29 cellular contexts compared by ENCODE assay signal in genomic region chr22:39734866-39735265, GRCh38.
"Had no signal": no experiment of that assay in that cellular context is flagged by ENCODE, and none has a peak within 500 bp of the region (broad histone marks: within the 10 kb centered on the region; RNA-seq: fewer than 3 reads in every experiment).

No MANE protein-coding gene starts in this region.

- H3K4me3 Mint-ChIP-seq: naive B cell; naive thymus-derived CD8-positive, alpha-beta T cell; nephron progenitor cell; neural crest cell; stimulated activated effector memory CD8-positive, alpha-beta T cell treated with anti-CD3 and anti-CD28 coated beads, Interleukin-12 subunit alpha, Interleukin-12 subunit beta, amount 100 ng/mL, for 72 hours; stimulated activated naive B cell treated with anti-CD40 and anti-IgM and Interleukin-4, amounts not matched to agents 10 μg/mL and 1 μg/mL and 100 μg/mL, for 72 hours; stimulated activated naive CD8-positive, alpha-beta T cell treated with anti-CD3 and anti-CD28 coated beads, Interleukin-15, Interleukin-2, amounts not matched to agents 100 ng/mL and 50 ng/mL, for 24 hours had no signal

- H2AFZ ChIP-seq: parathyroid adenoma had no signal

- H3K27ac Mint-ChIP-seq: naive thymus-derived CD8-positive, alpha-beta T cell; nephron progenitor cell; progenitor cell of endocrine pancreas; stimulated activated effector memory CD8-positive, alpha-beta T cell treated with anti-CD3 and anti-CD28 coated beads, Interleukin-12 subunit alpha, Interleukin-12 subunit beta, amount 100 ng/mL, for 72 hours; stimulated activated naive B cell treated with anti-CD40 and anti-IgM and Interleukin-4, amounts not matched to agents 10 μg/mL and 1 μg/mL and 100 μg/mL, for 72 hours; stimulated activated naive CD8-positive, alpha-beta T cell treated with anti-CD3 and anti-CD28 coated beads, Interleukin-15, Interleukin-2, amounts not matched to agents 100 ng/mL and 50 ng/mL, for 24 hours had no signal

- FAIRE-seq: small intestine had no signal

- H3K27me3 ChIP-seq: ovary, right lobe of liver, thyroid gland, tibial nerve, upper lobe of left lung, uterus had no signal

- ATAC-seq: naive thymus-derived CD8-positive, alpha-beta T cell; psoas muscle; right cardiac atrium; right lobe of liver; stimulated activated effector memory CD8-positive, alpha-beta T cell treated with anti-CD3 and anti-CD28 coated beads, Interleukin-12 subunit alpha, Interleukin-12 subunit beta, amount 100 ng/mL, for 72 hours; stimulated activated naive B cell treated with anti-CD40 and anti-IgM and Interleukin-4, amounts not matched to agents 10 μg/mL and 1 μg/mL and 100 μg/mL, for 72 hours had no signal

- H3K4me1 ChIP-seq: parathyroid adenoma, psoas muscle, right lobe of liver, sigmoid colon, stomach, thyroid gland, tibial nerve, upper lobe of left lung, uterus had no signal

- H3K27ac ChIP-seq: ovary, parathyroid adenoma, psoas muscle, right lobe of liver, sigmoid colon, stomach, thoracic aorta, thyroid gland, tibial nerve, upper lobe of left lung, uterus had no signal

- DNase-seq: naive B cell; naive thymus-derived CD8-positive, alpha-beta T cell; nephron progenitor cell; occipital lobe; ovary; posterior cingulate gyrus; psoas muscle; right cardiac atrium; right lobe of liver; sigmoid colon; small intestine; stimulated activated CD4-positive, alpha-beta T cell treated with anti-CD3 and anti-CD28 coated beads, Interleukin-15, amount 100 ng/mL, for 24 hours; stimulated activated CD4-positive, alpha-beta T cell treated with anti-CD3 and anti-CD28 coated beads, Interleukin-2, amount 100 ng/mL, for 24 hours; stimulated activated CD4-positive, alpha-beta T cell treated with anti-CD3 and anti-CD28 coated beads, Interleukin-2, amount 100 ng/mL, for 48 hours; stimulated activated CD4-positive, alpha-beta T cell treated with anti-CD3 and anti-CD28 coated beads, Interleukin-4, amount 100 ng/mL, for 24 hours; stimulated activated naive B cell treated with anti-CD40 and anti-IgM and Interleukin-4, amounts not matched to agents 10 μg/mL and 1 μg/mL and 100 μg/mL, for 72 hours; stimulated activated naive CD4-positive, alpha-beta T cell treated with Interleukin-2 at 50 U/mL for 16 hours; stomach; thyroid gland; trophoblast cell; upper lobe of left lung; uterus had no signal

- H3K9me3 ChIP-seq: ovary, psoas muscle, right lobe of liver, thoracic aorta, thyroid gland, upper lobe of left lung, uterus had no signal

- H3K4me3 ChIP-seq: ovary, psoas muscle, right lobe of liver, sigmoid colon, stomach, thoracic aorta, thyroid gland, tibial nerve, upper lobe of left lung, uterus had no signal

- H3K36me3 ChIP-seq: ovary, right lobe of liver, sigmoid colon, stomach, thoracic aorta, thyroid gland, tibial nerve, upper lobe of left lung, uterus had no signal

- H3K4me1 Mint-ChIP-seq: naive thymus-derived CD8-positive, alpha-beta T cell; stimulated activated effector memory CD8-positive, alpha-beta T cell treated with anti-CD3 and anti-CD28 coated beads, Interleukin-12 subunit alpha, Interleukin-12 subunit beta, amount 100 ng/mL, for 72 hours; stimulated activated naive B cell treated with anti-CD40 and anti-IgM and Interleukin-4, amounts not matched to agents 10 μg/mL and 1 μg/mL and 100 μg/mL, for 72 hours had no signal

- H3K36me3 Mint-ChIP-seq: stimulated activated effector memory CD8-positive, alpha-beta T cell treated with anti-CD3 and anti-CD28 coated beads, Interleukin-12 subunit alpha, Interleukin-12 subunit beta, amount 100 ng/mL, for 72 hours; stimulated activated naive B cell treated with anti-CD40 and anti-IgM and Interleukin-4, amounts not matched to agents 10 μg/mL and 1 μg/mL and 100 μg/mL, for 72 hours had no signal

- H3K9ac ChIP-seq: parathyroid adenoma had no signal

- H3K9me3 Mint-ChIP-seq: stimulated activated effector memory CD8-positive, alpha-beta T cell treated with anti-CD3 and anti-CD28 coated beads, Interleukin-12 subunit alpha, Interleukin-12 subunit beta, amount 100 ng/mL, for 72 hours had no signal
